Comparison of ENCODE assay signal across 8 cellular contexts in genomic region chr12:71754461-71755145, GRCh38. TPM values are rescaled to one million over a fixed set of nuclear protein-coding genes. Genes with fewer than 3 reads are reported as not detected.
A peak's percentile ranks its signal among the peaks of the same experiment; 100 is the strongest.
DNase-seq lines count a peak whose midpoint lies in the region; ATAC-seq and TF ChIP-seq lines count a peak whose summit lies in the region.

TSS of gene RAB21 (plus strand) at chr12:71754863. CDS start at chr12:71755130, 267 bp downstream.

- peaks cover 46% of the 10 kb centered on the region for H3K4me1 Mint-ChIP-seq in CD4-positive, alpha-beta T cell (ENCODE audit: low read depth)

- TF ChIP-seq RAD21 in liver (IDR thresholded peaks at IDR 0.05) = peak; percentile 30 to 51

- WGBS in liver = 1% methylated on average over 56 of the region's 56 CpGs

- peaks cover 5% of the 10 kb centered on the region for H3K9me3 Mint-ChIP-seq in CD4-positive, alpha-beta T cell

- peak; percentile 28 for TF ChIP-seq CTCF in CD4-positive, alpha-beta T cell (IDR thresholded peaks at IDR 0.05)
- peak; percentile 30 for TF ChIP-seq CTCF in liver (IDR thresholded peaks at IDR 0.05; ENCODE audit: low read depth, low read length, missing input control)

- POLR2A ChIA-PET in CD4-positive, alpha-beta T cell (lab: Charles Lee) = interaction anchor here (0.6 to 4.1 kb wide), 13 partner anchors 9 to 118 kb away, joined by 3 to 58 read pairs (median 4); partner anchors contain the start of genes TBC1D15, THAP2, TMEM19 and ZFC3H1

- peaks cover 0 to 16% (median 14%) of the 10 kb centered on the region in 4 donors for H3K4me1 ChIP-seq in liver (ENCODE audit: control insufficient read depth in 4 of 4, insufficient read depth in 4 of 4, low read length in 3 of 4)

- peaks cover 51% of the 10 kb centered on the region for H3K36me3 Mint-ChIP-seq in CD4-positive, alpha-beta T cell (ENCODE audit: low read depth)

- DNase-seq in CD4-positive, alpha-beta T cell = peak; percentile 96 to 99 (median 98)
- DNase-seq in NCI-H82 (lab: John Stamatoyannopoulos, UW) = peak; percentile 98
- peak; percentile 99 for DNase-seq in activated CD4-positive, alpha-beta T cell treated with anti-CD3 and anti-CD28 coated beads, Interleukin-2, amount 50 U/mL, for 48 hours
- peak; percentile 83 to 97 for DNase-seq in dermis microvascular lymphatic vessel endothelial cell (ENCODE audit: low read depth in 2 of 2)
- peak; percentile 99 for DNase-seq in stimulated activated CD4-positive, alpha-beta T cell treated with anti-CD3 and anti-CD28 coated beads, Interleukin-4, amount 100 ng/mL, for 24 hours

- H3K27ac Mint-ChIP-seq in CD4-positive, alpha-beta T cell = peak within 1 kb of the TSS; percentile 99

- H3K9ac ChIP-seq in liver (ENCODE audit: low read depth in 1 of 2, low read length in 2 of 2) = peak within 1 kb of the TSS; percentile 78 to 98

- H3K27me3 Mint-ChIP-seq in CD4-positive, alpha-beta T cell = peaks cover 26% of the 10 kb centered on the region

- ATAC-seq in CD4-positive, alpha-beta T cell (ENCODE audit: poor library complexity) = peak; percentile 91
- ATAC-seq in GM19397 (IDR thresholded peaks at IDR 0.05; ENCODE audit: unreplicated experiment) (peak; percentile 96), HG03571 (IDR thresholded peaks at IDR 0.05; ENCODE audit: unreplicated experiment) (peak; percentile 94)

- peak within 1 kb of the TSS; percentile 78 to 93 (median 87) for H3K4me3 ChIP-seq in liver (ENCODE audit: low read depth in 1 of 3, low read length in 3 of 3)

- peak within 1 kb of the TSS; percentile 100 for H3K4me3 Mint-ChIP-seq in CD4-positive, alpha-beta T cell

- H3K27ac ChIP-seq in CD4-positive, alpha-beta T cell (ENCODE audit: low read depth, low read length) = peak within 1 kb of the TSS; percentile 84
- H3K27ac ChIP-seq in liver (ENCODE audit: low read depth in 1 of 2, low read length in 2 of 2) = peak within 1 kb of the TSS; percentile 86 to 96

- intact Hi-C loops in CD4-positive, alpha-beta T cell (cut with DNase I, micrococcal nuclease) = loop anchor here (1.0 to 5.0 kb wide), 6 partner anchors 67 to 1162 kb away; partner anchors contain the start of genes TBC1D15 (in 2 of the 2), THAP2 (in 1 of the 2), TMEM19 (in 1 of the 2) and ZFC3H1 (in 1 of the 2)

- H3K9me3 ChIP-seq in CD4-positive, alpha-beta T cell (ENCODE audit: control insufficient read depth, low read length) = peaks cover 13% of the 10 kb centered on the region
- H3K9me3 ChIP-seq in liver (ENCODE audit: control insufficient read depth in 4 of 4, low read length in 3 of 4) = peaks cover 4 to 12% (median 9%) of the 10 kb centered on the region in 4 donors

- CTCF ChIA-PET in CD4-positive, alpha-beta T cell (lab: Charles Lee) = interaction anchor here (0.6 to 1.7 kb wide), 6 partner anchors 12 to 125 kb away, joined by 3 to 7 read pairs (median 3); partner anchors contain the start of genes THAP2 and ZFC3H1

- no peaks in the 10 kb centered on the region for H3K27me3 ChIP-seq in CD4-positive, alpha-beta T cell (ENCODE audit: control insufficient read depth, insufficient read depth, low read length)
- no peaks in the 10 kb centered on the region for H3K27me3 ChIP-seq in liver (ENCODE audit: control insufficient read depth in 4 of 4, insufficient read depth in 4 of 4, low read length in 3 of 4)

- peaks cover 0 to 8% (median 7%) of the 10 kb centered on the region in 4 donors for H3K36me3 ChIP-seq in liver (ENCODE audit: control insufficient read depth in 4 of 4, insufficient read depth in 3 of 4, low read depth in 1 of 4, low read length in 3 of 4)

TF ChIP-seq in liver, 16 proteins besides CTCF, POLR2A, EP300 and RAD21:
- TF ChIP-seq SP1 (IDR thresholded peaks at IDR 0.05) (peak; percentile 73), JUND (IDR thresholded peaks at IDR 0.05) (peak in 1 of 2 donors; percentile 25), MAX (IDR thresholded peaks at IDR 0.05) (peak; percentile 67), ATF3 (IDR thresholded peaks at IDR 0.05) (no peak), GABPA (IDR thresholded peaks at IDR 0.05 in 1 of 2, conservative IDR thresholded peaks at IDR 0.05 in 1 of 2) (peak in 1 of 2 donors; percentile 68), HNF4A (conservative IDR thresholded peaks at IDR 0.05) (no peak), RXRA (IDR thresholded peaks at IDR 0.05) (peak; percentile 34 to 66), REST (IDR thresholded peaks at IDR 0.05) (peak; percentile 46), TAF1 (conservative IDR thresholded peaks at IDR 0.05) (peak; percentile 44), YY1 (IDR thresholded peaks at IDR 0.05) (peak; percentile 97), EGR1 (IDR thresholded peaks at IDR 0.05; ENCODE audit: low read depth in 2 of 2) (no peak)
TF ChIP-seq in liver: peak in this region for 8.

RNA-seq across cellular contexts. Expression of gene RAB21, which starts in this region (rescaled TPM):
- 100 to 1,000 TPM; 106 to 108 TPM for total RNA-seq in CD4-positive, alpha-beta T cell
- total RNA-seq in dermis microvascular lymphatic vessel endothelial cell (6.2 and 8.0 TPM in 2 replicates), liver (10 to 100 TPM in 1 of 2 donors, 1 to 10 TPM in 1; 6.5 to 15.0 TPM)
- polyA plus RNA-seq in liver = 10 to 100 TPM in 1 of 2 donors, 1 to 10 TPM in 1; 5.5 to 13.4 TPM

Comparison
In these comparisons a context has a peak if more than half of its experiments do, and no peak if none do; other contexts are left out.
1. Peak in every context shown above with its lines: DNase-seq, ATAC-seq, H3K4me3 ChIP-seq and H3K27ac ChIP-seq.
2. RNA of gene RAB21 (total RNA-seq): 106 to 108 TPM in CD4-positive, alpha-beta T cell; 6.5 to 15.0 TPM in liver and 6.2 to 8.0 TPM in dermis microvascular lymphatic vessel endothelial cell; every median in the first group is over 4 times any median in the second.